Comparison of ENCODE assay signal across 1 cellular context in the genomic region with DNA sequence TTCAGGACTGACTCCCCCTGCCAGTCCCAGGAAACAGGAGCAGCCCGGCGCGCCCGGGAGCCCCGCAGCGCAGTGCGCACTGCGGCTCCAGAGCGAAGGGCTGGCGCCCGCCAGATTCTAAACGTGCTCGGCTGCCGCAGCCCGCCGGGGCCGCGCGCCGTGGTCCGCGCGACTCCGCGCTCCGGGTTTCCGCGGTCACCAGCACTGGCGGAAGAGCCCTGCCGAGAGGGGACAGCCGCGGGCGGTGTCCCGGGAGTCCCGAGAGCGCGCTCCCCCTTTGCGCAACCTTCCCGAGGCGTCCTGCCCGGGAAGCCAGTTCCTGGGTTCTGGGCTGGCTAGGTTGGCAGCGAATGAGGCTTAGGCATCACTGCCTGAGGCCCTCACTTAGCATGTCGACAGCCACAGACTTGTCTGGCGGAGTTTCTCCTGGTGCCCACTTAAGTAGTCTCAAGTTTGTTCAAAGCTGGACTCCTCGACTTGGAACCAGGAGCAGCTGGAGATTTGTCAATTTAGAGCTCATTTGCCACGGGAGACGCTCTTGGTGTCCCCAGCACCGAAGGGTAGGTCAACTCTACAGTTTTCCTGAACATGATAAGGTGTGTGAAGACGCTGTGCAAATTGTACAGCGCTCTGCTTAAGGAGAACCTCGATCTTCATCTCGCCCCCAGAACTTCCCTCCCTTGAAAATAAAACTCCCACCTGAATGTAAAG.
TF ChIP-seq lines count a peak whose summit lies in the region.

No MANE protein-coding gene starts in this region.

TF ChIP-seq in HepG2, 621 proteins besides CTCF, POLR2A, EP300 and RAD21 (continued from another document and continues in another):
- TF ChIP-seq ZNF772 (CRISPR knock-in tag; IDR thresholded peaks at IDR 0.05): peak; percentile 96
- no peak for TF ChIP-seq ZKSCAN5 (CRISPR knock-in tag; IDR thresholded peaks at IDR 0.05)
- TF ChIP-seq ZNF589 (CRISPR knock-in tag; conservative IDR thresholded peaks at IDR 0.05): peak; percentile 94
- TF ChIP-seq ZFP37 (CRISPR knock-in tag; IDR thresholded peaks at IDR 0.05; ENCODE audit: borderline replicate concordance): peak; percentile 77
- no peak for TF ChIP-seq ATF1 (CRISPR knock-in tag; IDR thresholded peaks at IDR 0.05)
- TF ChIP-seq STAG1 (CRISPR knock-in tag; IDR thresholded peaks at IDR 0.05): peak; percentile 47; the same call in 1 of the 2 replicates
- TF ChIP-seq AKNA (CRISPR knock-in tag; IDR thresholded peaks at IDR 0.05; ENCODE audit: borderline replicate concordance): peak; percentile 61; the same call in 1 of the 2 replicates
- peak; percentile 63; the same call in 1 of the 2 replicates for TF ChIP-seq TGIF2 (CRISPR knock-in tag; IDR thresholded peaks at IDR 0.05)
- TF ChIP-seq MXD3 (CRISPR knock-in tag; IDR thresholded peaks at IDR 0.05): peak; percentile 95
- peak; percentile 96 for TF ChIP-seq ZNF124 (CRISPR knock-in tag; IDR thresholded peaks at IDR 0.05)
- TF ChIP-seq RBM22 (optimal IDR thresholded peaks at IDR 0.05; ENCODE audit: low read length): peak; percentile 81
- TF ChIP-seq ZNF496 (CRISPR knock-in tag; IDR thresholded peaks at IDR 0.05; ENCODE audit: insufficient replicate concordance): no peak
- peak; percentile 60 for TF ChIP-seq FOSL2 (CRISPR knock-in tag; IDR thresholded peaks at IDR 0.05)
- peak; percentile 16; the same call in 1 of the 2 replicates for TF ChIP-seq PCBP1 (IDR thresholded peaks at IDR 0.05; ENCODE audit: borderline replicate concordance, low read depth, low read length)
- no peak for TF ChIP-seq MAFF (IDR thresholded peaks at IDR 0.05; ENCODE audit: low read depth, low read length)
- peak; percentile 83 for TF ChIP-seq ATF2 (CRISPR knock-in tag; IDR thresholded peaks at IDR 0.05)
- peak in 1 of 2 experiments; percentile 97; a peak in 2 of 4 replicates for TF ChIP-seq KLF16 (CRISPR knock-in tag; IDR thresholded peaks at IDR 0.05)
- peak; percentile 30; the same call in 1 of the 2 replicates for TF ChIP-seq HMG20A (CRISPR knock-in tag; IDR thresholded peaks at IDR 0.05; ENCODE audit: borderline replicate concordance)
- no peak for TF ChIP-seq MATR3 (CRISPR knock-in tag; IDR thresholded peaks at IDR 0.05)
- TF ChIP-seq ZNF564 (CRISPR knock-in tag; IDR thresholded peaks at IDR 0.05): peak; percentile 94
- TF ChIP-seq, protein P1, sequence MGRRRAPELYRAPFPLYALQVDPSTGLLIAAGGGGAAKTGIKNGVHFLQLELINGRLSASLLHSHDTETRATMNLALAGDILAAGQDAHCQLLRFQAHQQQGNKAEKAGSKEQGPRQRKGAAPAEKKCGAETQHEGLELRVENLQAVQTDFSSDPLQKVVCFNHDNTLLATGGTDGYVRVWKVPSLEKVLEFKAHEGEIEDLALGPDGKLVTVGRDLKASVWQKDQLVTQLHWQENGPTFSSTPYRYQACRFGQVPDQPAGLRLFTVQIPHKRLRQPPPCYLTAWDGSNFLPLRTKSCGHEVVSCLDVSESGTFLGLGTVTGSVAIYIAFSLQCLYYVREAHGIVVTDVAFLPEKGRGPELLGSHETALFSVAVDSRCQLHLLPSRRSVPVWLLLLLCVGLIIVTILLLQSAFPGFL (CRISPR knock-in tag; IDR thresholded peaks at IDR 0.05): peak; percentile 88; the same call in 1 of the 2 replicates
- TF ChIP-seq ZNF142 (CRISPR knock-in tag; IDR thresholded peaks at IDR 0.05): peak; percentile 98
- peak; percentile 85 for TF ChIP-seq ZNF549 (CRISPR knock-in tag; IDR thresholded peaks at IDR 0.05)
- no peak for TF ChIP-seq THYN1 (CRISPR knock-in tag; IDR thresholded peaks at IDR 0.05; ENCODE audit: borderline replicate concordance, low read depth)
- peak; percentile 92 for TF ChIP-seq TBX2 (CRISPR knock-in tag; IDR thresholded peaks at IDR 0.05; ENCODE audit: borderline replicate concordance)
- TF ChIP-seq NR1H2 (CRISPR knock-in tag; IDR thresholded peaks at IDR 0.05; ENCODE audit: borderline replicate concordance, low read depth): no peak
- TF ChIP-seq, protein P2, sequence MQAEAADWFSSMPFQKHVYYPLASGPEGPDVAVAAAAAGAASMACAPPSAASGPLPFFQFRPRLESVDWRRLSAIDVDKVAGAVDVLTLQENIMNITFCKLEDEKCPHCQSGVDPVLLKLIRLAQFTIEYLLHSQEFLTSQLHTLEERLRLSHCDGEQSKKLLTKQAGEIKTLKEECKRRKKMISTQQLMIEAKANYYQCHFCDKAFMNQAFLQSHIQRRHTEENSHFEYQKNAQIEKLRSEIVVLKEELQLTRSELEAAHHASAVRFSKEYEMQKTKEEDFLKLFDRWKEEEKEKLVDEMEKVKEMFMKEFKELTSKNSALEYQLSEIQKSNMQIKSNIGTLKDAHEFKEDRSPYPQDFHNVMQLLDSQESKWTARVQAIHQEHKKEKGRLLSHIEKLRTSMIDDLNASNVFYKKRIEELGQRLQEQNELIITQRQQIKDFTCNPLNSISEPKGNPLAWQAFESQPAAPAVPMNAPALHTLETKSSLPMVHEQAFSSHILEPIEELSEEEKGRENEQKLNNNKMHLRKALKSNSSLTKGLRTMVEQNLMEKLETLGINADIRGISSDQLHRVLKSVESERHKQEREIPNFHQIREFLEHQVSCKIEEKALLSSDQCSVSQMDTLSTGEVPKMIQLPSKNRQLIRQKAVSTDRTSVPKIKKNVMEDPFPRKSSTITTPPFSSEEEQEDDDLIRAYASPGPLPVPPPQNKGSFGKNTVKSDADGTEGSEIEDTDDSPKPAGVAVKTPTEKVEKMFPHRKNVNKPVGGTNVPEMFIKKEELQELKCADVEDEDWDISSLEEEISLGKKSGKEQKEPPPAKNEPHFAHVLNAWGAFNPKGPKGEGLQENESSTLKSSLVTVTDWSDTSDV (CRISPR knock-in tag; IDR thresholded peaks at IDR 0.05): no peak
- TF ChIP-seq ZBTB21 (CRISPR knock-in tag; IDR thresholded peaks at IDR 0.05): no peak
- TF ChIP-seq BRF2 (CRISPR knock-in tag; IDR thresholded peaks at IDR 0.05): peak; percentile 83
- TF ChIP-seq HOXA5 (CRISPR knock-in tag; IDR thresholded peaks at IDR 0.05): peak; percentile 98
- TF ChIP-seq ZFY (CRISPR knock-in tag; IDR thresholded peaks at IDR 0.05): peak; percentile 73
- TF ChIP-seq SOX6 (IDR thresholded peaks at IDR 0.05): no peak
- TF ChIP-seq SOX6 (CRISPR knock-in tag; IDR thresholded peaks at IDR 0.05): peak; percentile 69
- TF ChIP-seq, protein P3, sequence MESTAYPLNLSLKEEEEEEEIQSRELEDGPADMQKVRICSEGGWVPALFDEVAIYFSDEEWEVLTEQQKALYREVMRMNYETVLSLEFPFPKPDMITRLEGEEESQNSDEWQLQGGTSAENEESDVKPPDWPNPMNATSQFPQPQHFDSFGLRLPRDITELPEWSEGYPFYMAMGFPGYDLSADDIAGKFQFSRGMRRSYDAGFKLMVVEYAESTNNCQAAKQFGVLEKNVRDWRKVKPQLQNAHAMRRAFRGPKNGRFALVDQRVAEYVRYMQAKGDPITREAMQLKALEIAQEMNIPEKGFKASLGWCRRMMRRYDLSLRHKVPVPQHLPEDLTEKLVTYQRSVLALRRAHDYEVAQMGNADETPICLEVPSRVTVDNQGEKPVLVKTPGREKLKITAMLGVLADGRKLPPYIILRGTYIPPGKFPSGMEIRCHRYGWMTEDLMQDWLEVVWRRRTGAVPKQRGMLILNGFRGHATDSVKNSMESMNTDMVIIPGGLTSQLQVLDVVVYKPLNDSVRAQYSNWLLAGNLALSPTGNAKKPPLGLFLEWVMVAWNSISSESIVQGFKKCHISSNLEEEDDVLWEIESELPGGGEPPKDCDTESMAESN (CRISPR knock-in tag; conservative IDR thresholded peaks at IDR 0.05): peak; percentile 94
- TF ChIP-seq ZNF615 (CRISPR knock-in tag; IDR thresholded peaks at IDR 0.05; ENCODE audit: borderline replicate concordance): no peak
- TF ChIP-seq THAP11 (CRISPR knock-in tag; IDR thresholded peaks at IDR 0.05): peak; percentile 78
- TF ChIP-seq ZC3H13 (CRISPR knock-in tag; IDR thresholded peaks at IDR 0.05): peak; percentile 96
- peak; percentile 89 for TF ChIP-seq ZNF670 (CRISPR knock-in tag; IDR thresholded peaks at IDR 0.05; ENCODE audit: borderline replicate concordance)
- peak; percentile 91 for TF ChIP-seq REPIN1 (CRISPR knock-in tag; IDR thresholded peaks at IDR 0.05; ENCODE audit: borderline replicate concordance, low read depth)
- no peak for TF ChIP-seq MAFG (CRISPR knock-in tag; IDR thresholded peaks at IDR 0.05)
- no peak for TF ChIP-seq ZSCAN22 (CRISPR knock-in tag; IDR thresholded peaks at IDR 0.05)
